In genomic region chr17:57533684-57534305, GRCh38 we compare ENCODE assay signal across 18 cellular contexts.
A peak's percentile ranks its signal among the peaks of the same experiment; 100 is the strongest.
DNase-seq lines count a peak whose midpoint lies in the region; ATAC-seq, FAIRE-seq and TF ChIP-seq lines count a peak whose summit lies in the region.
"Had no signal": no experiment of that assay in that cellular context is flagged by ENCODE, and none has a peak within 500 bp of the region (broad histone marks: within the 10 kb centered on the region; RNA-seq: fewer than 3 reads in every experiment).

No MANE protein-coding gene starts in this region.

- H2AFZ ChIP-seq in neuronal stem cell (ENCODE audit: low read length) = no peak overlapping the region

- H3K4me2 ChIP-seq in neuronal stem cell (ENCODE audit: insufficient read depth, low read length, poor library complexity, severe bottlenecking) = no peak overlapping the region

- DNase-seq in activated CD4-positive, alpha-beta T cell treated with anti-CD3 and anti-CD28 coated beads for 36 hours = no peak
- no peak for DNase-seq in activated CD4-positive, alpha-beta T cell treated with anti-CD3 and anti-CD28 coated beads for 4 hours
- DNase-seq in GM12892 (ENCODE audit: insufficient read length) (no peak), neuronal stem cell (ENCODE audit: low spot score) (no peak), NCI-H1930 (lab: John Stamatoyannopoulos, UW) (no peak), superior temporal gyrus (ENCODE audit: extremely low spot score) (no peak)
- no peak for DNase-seq in activated naive CD4-positive, alpha-beta T cell treated with anti-CD3 and anti-CD28 coated beads, Interleukin-2, amount 50 U/mL, for 16 hours
- DNase-seq: activated CD4-positive, alpha-beta T cell treated with anti-CD3 and anti-CD28 coated beads, Interleukin-2, amount 50 U/mL, for 48 hours; activated CD8-positive, alpha-beta memory T cell treated with anti-CD3 and anti-CD28 coated beads, Interleukin-2, amount 50 U/mL, for 4 hours; BE2C; HCEC 1CT; NCI-H146; NCI-H2171; NCI-H526 had no signal

- no CpG with 5 or more reads among the region's 5 CpGs for WGBS in neuronal stem cell (ENCODE audit: extremely low coverage in 2 of 2, insufficient read length in 2 of 2, insufficient replicate concordance in 1 of 2), 2 donors

- no peak overlapping the region for H2BK5ac ChIP-seq in neuronal stem cell (ENCODE audit: low read length)

- H3K18ac ChIP-seq in neuronal stem cell (ENCODE audit: low read length) = peak overlapping the region; percentile 91

- no peak overlapping the region for H2BK120ac ChIP-seq in neuronal stem cell (ENCODE audit: low read depth, low read length)

- no peak for TF ChIP-seq CTCF in VCaP (conservative IDR thresholded peaks at IDR 0.05)

- POLR2A ChIA-PET in activated CD4-positive, alpha-beta T cell treated with anti-CD3 and anti-CD28 coated beads for 36 hours (lab: Charles Lee) = no interaction called here

- H2BK15ac ChIP-seq in neuronal stem cell (ENCODE audit: low read length) = no peak overlapping the region

- H3K27ac Mint-ChIP-seq in activated CD4-positive, alpha-beta T cell treated with anti-CD3 and anti-CD28 coated beads for 36 hours = peak overlapping the region; percentile 14
- H3K27ac Mint-ChIP-seq: T-helper 1 cell treated with Interleukin-12 subunit alpha and Interleukin-12 subunit beta and Interleukin-4 antibody, amounts not matched to agents 30 μg/mL and 1 μg/mL, for 36 hours had no signal

- H2AK5ac ChIP-seq in neuronal stem cell (ENCODE audit: low read depth, low read length) = peak overlapping the region; percentile 33

- no peaks in the 10 kb centered on the region for H3K27me3 ChIP-seq in neuronal stem cell (ENCODE audit: control insufficient read depth in 3 of 3, insufficient read depth in 3 of 3, low read depth in 1 of 3, low read length in 3 of 3)
- H3K27me3 ChIP-seq: BE2C had no signal

- H4K91ac ChIP-seq in neuronal stem cell (ENCODE audit: low read depth, low read length, poor library complexity) = no peak overlapping the region

- FAIRE-seq in GM12892 (lab: Jason Lieb, UNC) = peak; percentile 83

- H3K9ac ChIP-seq in neuronal stem cell (ENCODE audit: low read depth, low read length, poor library complexity) = no peak overlapping the region

- TF ChIP-seq POLR2A in GM12892 (IDR thresholded peaks at IDR 0.05; ENCODE audit: low read depth, low read length) = no peak

- H3K27ac ChIP-seq in VCaP = peak overlapping the region; percentile 83
- no peak overlapping the region for H3K27ac ChIP-seq in neuronal stem cell (replicated peaks; ENCODE audit: low read length)
- H3K27ac ChIP-seq: prostate gland had no signal

- ATAC-seq in activated CD4-positive, alpha-beta T cell treated with anti-CD3 and anti-CD28 coated beads for 36 hours = no peak

- H3K4ac ChIP-seq in neuronal stem cell (ENCODE audit: low read length) = no peak overlapping the region

- H3K36me3 ChIP-seq in neuronal stem cell (replicated peaks in 1 of 2; ENCODE audit: control insufficient read depth in 2 of 2, insufficient read depth in 2 of 2, low read length in 2 of 2) = peaks cover 4 to 31% of the 10 kb centered on the region in 2 donors
- H3K36me3 ChIP-seq: BE2C, prostate gland had no signal

- CTCF ChIA-PET in activated CD4-positive, alpha-beta T cell treated with anti-CD3 and anti-CD28 coated beads for 36 hours (lab: Charles Lee) = interaction anchor here (1.2 kb wide), 1 partner anchor 291 kb away, joined by 3 read pairs; no protein-coding TSS in a partner anchor

- no peak overlapping the region for H3K4me3 ChIP-seq in neuronal stem cell (ENCODE audit: low read length in 2 of 2)
- H3K4me3 ChIP-seq: prostate gland had no signal

- peaks cover 39 to 56% of the 10 kb centered on the region in 2 donors for H3K4me1 ChIP-seq in neuronal stem cell (ENCODE audit: control insufficient read depth in 2 of 2, insufficient read depth in 1 of 2, low read depth in 1 of 2, low read length in 2 of 2)

- no peaks in the 10 kb centered on the region for H3K36me3 Mint-ChIP-seq in activated CD4-positive, alpha-beta T cell treated with anti-CD3 and anti-CD28 coated beads for 36 hours (ENCODE audit: low read depth)

- H3K23ac ChIP-seq in neuronal stem cell (ENCODE audit: low read depth, low read length, poor library complexity) = no peak overlapping the region

- no peaks in the 10 kb centered on the region for H3K9me3 ChIP-seq in neuronal stem cell (replicated peaks in 1 of 2; ENCODE audit: control insufficient read depth in 2 of 2, insufficient read depth in 1 of 2, low read depth in 1 of 2, low read length in 2 of 2)
- H3K9me3 ChIP-seq: BE2C, prostate gland had no signal

- H3K9me3 Mint-ChIP-seq in activated CD4-positive, alpha-beta T cell treated with anti-CD3 and anti-CD28 coated beads for 36 hours (ENCODE audit: low read depth) = no peaks in the 10 kb centered on the region
- H3K9me3 Mint-ChIP-seq: IgD-negative memory B cell; T-helper 1 cell treated with Interleukin-12 subunit alpha and Interleukin-12 subunit beta and Interleukin-4 antibody, amounts not matched to agents 30 μg/mL and 1 μg/mL, for 36 hours had no signal

- H3K27me3 Mint-ChIP-seq in activated CD4-positive, alpha-beta T cell treated with anti-CD3 and anti-CD28 coated beads for 36 hours = no peaks in the 10 kb centered on the region
- H3K27me3 Mint-ChIP-seq: IgD-negative memory B cell had no signal

- H3K14ac ChIP-seq in neuronal stem cell (ENCODE audit: low read length) = no peak overlapping the region

- H3K79me1 ChIP-seq in neuronal stem cell (ENCODE audit: low read depth, low read length) = peaks cover 6% of the 10 kb centered on the region

- no peak overlapping the region for H2BK12ac ChIP-seq in neuronal stem cell (ENCODE audit: low read length)

- H3K4me1 Mint-ChIP-seq in activated CD4-positive, alpha-beta T cell treated with anti-CD3 and anti-CD28 coated beads for 36 hours = peaks cover 30% of the 10 kb centered on the region

- no peak overlapping the region for H3K4me3 Mint-ChIP-seq in activated CD4-positive, alpha-beta T cell treated with anti-CD3 and anti-CD28 coated beads for 36 hours
- H3K4me3 Mint-ChIP-seq: T-helper 1 cell treated with Interleukin-12 subunit alpha and Interleukin-12 subunit beta and Interleukin-4 antibody, amounts not matched to agents 30 μg/mL and 1 μg/mL, for 36 hours had no signal

- H4K8ac ChIP-seq in neuronal stem cell (ENCODE audit: low read depth, low read length) = no peak overlapping the region

- intact Hi-C loops in activated CD4-positive, alpha-beta T cell treated with anti-CD3 and anti-CD28 coated beads for 36 hours (cut with DNase I, micrococcal nuclease) = no loop called here
